Comparison of ENCODE assay signal across 8 cellular contexts in genomic region chr11:59754494-59754858, GRCh38. TPM values are rescaled to one million over a fixed set of nuclear protein-coding genes. Genes with fewer than 3 reads are reported as not detected.
DNase-seq lines count a peak whose midpoint lies in the region; ATAC-seq and TF ChIP-seq lines count a peak whose summit lies in the region.

No MANE protein-coding gene starts in this region.

- H3K9me3 ChIP-seq in DND-41 (ENCODE audit: insufficient read depth, low read length, severe bottlenecking) (no peaks in the 10 kb centered on the region), skeletal muscle satellite cell (replicated peaks; ENCODE audit: low read length) (no peaks in the 10 kb centered on the region)

- intact Hi-C loops in left ventricle myocardium superior (cut with micrococcal nuclease) = loop anchor here (2.0 kb wide), 1 partner anchor 48 kb away; no protein-coding TSS in a partner anchor

- H3K9ac ChIP-seq in DND-41 (ENCODE audit: low read depth, low read length) = peak overlapping the region; percentile 36
- H3K9ac ChIP-seq in skeletal muscle satellite cell (ENCODE audit: low read depth, low read length) = peak overlapping the region; percentile 91

- H3K27me3 ChIP-seq in DND-41 (ENCODE audit: insufficient read depth, low read length, poor library complexity) (peaks cover 2% of the 10 kb centered on the region), skeletal muscle satellite cell (ENCODE audit: control insufficient read depth, insufficient read depth, low read length) (no peaks in the 10 kb centered on the region)

- H3K79me2 ChIP-seq in DND-41 (ENCODE audit: insufficient read depth, low read length) = no peaks in the 10 kb centered on the region

- peaks cover 23% of the 10 kb centered on the region for H3K4me1 ChIP-seq in DND-41 (ENCODE audit: insufficient read depth, low read length)
- peaks cover 15% of the 10 kb centered on the region for H3K4me1 ChIP-seq in skeletal muscle satellite cell (ENCODE audit: control insufficient read depth, insufficient read depth, low read length)

- peak overlapping the region; percentile 24 to 77; a peak in 3 of 4 replicates for H3K4me3 ChIP-seq in DND-41 (ENCODE audit: low read depth in 1 of 2, low read length in 2 of 2)
- H3K4me3 ChIP-seq in skeletal muscle satellite cell (ENCODE audit: low read length) = peak overlapping the region; percentile 97

- peak overlapping the region; percentile 91 for H3K4me2 ChIP-seq in DND-41 (ENCODE audit: insufficient read depth, low read length)
- peak overlapping the region; percentile 98 for H3K4me2 ChIP-seq in skeletal muscle satellite cell (ENCODE audit: low read length)

- TF ChIP-seq CTCF in DND-41 (IDR thresholded peaks at IDR 0.05; ENCODE audit: borderline replicate concordance, extremely low read depth, low read length, poor library complexity, severe bottlenecking) = no peak

- no peaks in the 10 kb centered on the region; the same call in 1 of the 2 replicates for H4K20me1 ChIP-seq in DND-41 (ENCODE audit: insufficient read depth, low read length)

- peak; percentile 26 for DNase-seq in DND-41
- peak; percentile 15 for DNase-seq in NCI-H1105 (lab: John Stamatoyannopoulos, UW)
- peak; percentile 25 for DNase-seq in activated naive CD4-positive, alpha-beta T cell treated with anti-CD3 and anti-CD28 coated beads, Interleukin-2, amount 50 U/mL, for 16 hours
- peak; percentile 33 for DNase-seq in left ventricle myocardium superior
- no peak for DNase-seq in superior temporal gyrus (ENCODE audit: extremely low spot score)
- DNase-seq in NCI-H1436 (lab: John Stamatoyannopoulos, UW) = no peak

- ATAC-seq in DND-41 (ENCODE audit: insufficient read depth, low read depth) = peak; percentile 50
- ATAC-seq in GM21423 (IDR thresholded peaks at IDR 0.05; ENCODE audit: unreplicated experiment) = peak; percentile 14
- peak; percentile 18 for ATAC-seq in left ventricle myocardium superior

- peak overlapping the region; percentile 14; the same call in 1 of the 2 replicates for H3K27ac ChIP-seq in DND-41 (ENCODE audit: low read length)

- H3K36me3 ChIP-seq in DND-41 (ENCODE audit: insufficient read depth, low read length) (no peaks in the 10 kb centered on the region), skeletal muscle satellite cell (ENCODE audit: insufficient read depth, low read length) (no peaks in the 10 kb centered on the region)

- peak overlapping the region; percentile 76 for H2AFZ ChIP-seq in DND-41 (ENCODE audit: low read depth, low read length)

RNA-seq across cellular contexts. Expression of gene STX3, which starts 0.7 kb away (rescaled TPM):
- 8.0 TPM for total RNA-seq in left ventricle myocardium superior
- total RNA-seq in skeletal muscle satellite cell (2012; rRNA removed) = 9.4 and 27.9 TPM in 2 replicates

RNA-seq across cellular contexts. Expression of gene OR10V1, which starts 40.8 kb away (rescaled TPM):
- total RNA-seq in left ventricle myocardium superior = not detected
- total RNA-seq in skeletal muscle satellite cell (2012; rRNA removed) = not detected in 2 replicates

RNA-seq across cellular contexts. Expression of gene MRPL16, which starts 56.1 kb away (rescaled TPM):
- 103 TPM for total RNA-seq in left ventricle myocardium superior
- 37.0 and 40.8 TPM in 2 replicates for total RNA-seq in skeletal muscle satellite cell (2012; rRNA removed)

Comparison
In these comparisons a context has a peak if more than half of its experiments do, and no peak if none do; other contexts are left out.
1. DNase-seq: peak in DND-41 (single experiment), NCI-H1105 (single experiment), activated naive CD4-positive, alpha-beta T cell treated with anti-CD3 and anti-CD28 coated beads, Interleukin-2, amount 50 U/mL, for 16 hours (single experiment) and left ventricle myocardium superior (single experiment); none in superior temporal gyrus (single experiment) and NCI-H1436 (single experiment).
2. Peak in every context shown above with its lines, with median percentiles within 50 percentile points of each other: ATAC-seq.